ENCODE assay signal across 1 cellular context in genomic region chr22:46547179-46547882, GRCh38.
TF ChIP-seq lines count a peak whose summit lies in the region.

No MANE protein-coding gene starts in this region.

TF ChIP-seq in SK-N-SH, 30 proteins besides CTCF, POLR2A, EP300 and RAD21 (continued from another document):
- TF ChIP-seq PBX3 (IDR thresholded peaks at IDR 0.05), result peak; percentile 82
- no peak for TF ChIP-seq NRF1 (IDR thresholded peaks at IDR 0.05; ENCODE audit: low read depth, low read length)
- no peak for TF ChIP-seq TAF1 (IDR thresholded peaks at IDR 0.05; ENCODE audit: borderline replicate concordance, low read depth, low read length)
- no peak for TF ChIP-seq REST (IDR thresholded peaks at IDR 0.05; ENCODE audit: low read depth, low read length)
- no peak for TF ChIP-seq EZH2phosphoT487 (IDR thresholded peaks at IDR 0.05; ENCODE audit: borderline replicate concordance, low read depth)
- peak; percentile 65; the same call in 1 of the 2 replicates for TF ChIP-seq FOSL2 (IDR thresholded peaks at IDR 0.05; ENCODE audit: borderline replicate concordance, low read depth)
- TF ChIP-seq GABPA (IDR thresholded peaks at IDR 0.05; ENCODE audit: low read depth), result no peak; the same call in 1 of the 2 replicates
- TF ChIP-seq JUND (IDR thresholded peaks at IDR 0.05), result peak; percentile 35; the same call in 1 of the 2 replicates
- TF ChIP-seq MXI1 (IDR thresholded peaks at IDR 0.05; ENCODE audit: low read depth, low read length), result no peak
- TF ChIP-seq ELF1 (IDR thresholded peaks at IDR 0.05), result no peak
- no peak for TF ChIP-seq RFX5 (IDR thresholded peaks at IDR 0.05; ENCODE audit: low read length)
- no peak for TF ChIP-seq FOXM1 (IDR thresholded peaks at IDR 0.05; ENCODE audit: low read depth)
